ENCODE assay signal across 1 cellular context in genomic region chr7:2661602-2662272, GRCh38.
TF ChIP-seq lines count a peak whose summit lies in the region.

No MANE protein-coding gene starts in this region.

TF ChIP-seq in IMR-90, 13 proteins besides CTCF, POLR2A, EP300 and RAD21:
- no peak for TF ChIP-seq CHD1 (IDR thresholded peaks at IDR 0.05; ENCODE audit: low read depth, low read length)
- TF ChIP-seq BHLHE40 (IDR thresholded peaks at IDR 0.05; ENCODE audit: low read depth, low read length): peak; percentile 22; the same call in 1 of the 2 replicates
TF ChIP-seq in IMR-90: peak in this region for 1.
